In the genomic region with DNA sequence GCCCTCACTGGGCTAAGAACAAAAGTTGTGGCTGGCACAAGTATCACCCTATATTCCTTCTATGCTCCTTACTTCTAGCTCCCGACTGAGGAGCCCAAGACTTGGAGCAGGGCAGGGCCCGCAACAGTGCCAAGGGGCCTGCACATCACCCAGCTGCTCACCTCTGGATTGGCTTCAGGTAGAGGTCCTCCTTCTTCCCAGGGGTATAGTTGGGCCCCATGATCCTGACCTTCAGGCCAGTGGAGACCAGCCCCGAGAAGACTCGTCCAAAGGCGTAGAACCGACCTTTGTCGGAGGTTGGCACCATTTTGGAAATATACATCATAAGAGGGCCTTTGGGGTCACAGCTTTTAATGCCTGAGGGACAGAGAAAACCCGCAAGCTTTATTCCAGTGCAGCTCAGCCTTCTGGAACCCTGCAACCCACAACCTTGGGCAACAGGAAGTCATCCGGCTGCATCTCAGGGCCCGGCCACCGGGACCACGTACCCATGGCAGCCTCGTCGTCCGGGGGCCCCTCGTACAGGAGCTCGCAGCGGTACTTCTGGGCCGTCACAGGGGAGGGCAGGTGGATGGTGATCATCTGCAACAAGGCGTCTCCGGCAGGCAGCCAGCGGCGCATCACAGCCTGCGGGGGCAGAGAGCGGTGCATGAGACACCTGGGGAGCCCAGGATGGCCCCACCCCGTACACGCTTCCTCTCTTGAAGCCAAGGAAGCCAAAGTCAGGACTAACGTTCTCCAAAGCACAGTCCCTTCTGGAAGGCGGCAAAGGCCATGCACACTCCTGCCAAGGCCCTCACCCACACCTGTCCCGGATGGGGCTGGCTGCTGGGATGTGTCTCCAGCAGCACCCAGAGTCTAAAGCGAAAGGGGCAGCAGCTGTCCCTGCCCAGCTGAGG, we compare ENCODE assay signal across 17 cellular contexts. TPM values are rescaled to one million over a fixed set of nuclear protein-coding genes. Genes with fewer than 3 reads are reported as not detected.
DNase-seq lines count a peak whose midpoint lies in the region; ATAC-seq and TF ChIP-seq lines count a peak whose summit lies in the region.
"Had no signal": no experiment of that assay in that cellular context is flagged by ENCODE, and none has a peak within 500 bp of the region (broad histone marks: within the 10 kb centered on the region; RNA-seq: fewer than 3 reads in every experiment).

No MANE protein-coding gene starts in this region.

- DNase-seq in right cardiac atrium: peak in 2 of 3 donors; percentile 18 to 67
- no peak for DNase-seq in left cardiac atrium
- DNase-seq in Panc1 (ENCODE audit: low read depth, low spot score): no peak
- no peak for DNase-seq in endodermal cell
- DNase-seq in ureter (ENCODE audit: low spot score): peak; percentile 45
- no peak for DNase-seq in activated effector memory CD4-positive, alpha-beta T cell treated with anti-CD3 and anti-CD28 coated beads, Interleukin-2, amount 50 U/mL, for 16 hours
- no peak for DNase-seq in MM.1S
- DNase-seq: activated CD4-positive, CD25-positive, alpha-beta regulatory T cell treated with anti-CD3 and anti-CD28 coated beads, Interleukin-2, amount 50 U/mL, for 72 hours; BE2C; NCI-H1105 treated with DMSO at 0.1 percent for 48 hours; NCI-H345; PC-3 had no signal

- H3K27me3 ChIP-seq in right cardiac atrium (ENCODE audit: control insufficient read depth, insufficient read depth) (no peaks in the 10 kb centered on the region), Panc1 (ENCODE audit: control insufficient read depth, insufficient read depth, low read length) (no peaks in the 10 kb centered on the region), endodermal cell (ENCODE audit: control insufficient read depth, insufficient read depth, low read length, poor library complexity, severe bottlenecking) (no peaks in the 10 kb centered on the region), MM.1S (replicated peaks; ENCODE audit: insufficient read depth, low read length) (no peaks in the 10 kb centered on the region)
- H3K27me3 ChIP-seq: BE2C had no signal

- H3K4me2 ChIP-seq in MM.1S (ENCODE audit: low read depth, low read length): no peak overlapping the region

- peaks cover 86% of the 10 kb centered on the region for H3F3A ChIP-seq in MM.1S (ENCODE audit: insufficient read depth, low read length)

- H3K4me3 Mint-ChIP-seq in endodermal cell: no peak overlapping the region

- TF ChIP-seq CTCF in Panc1 (IDR thresholded peaks at IDR 0.05): no peak
- TF ChIP-seq CTCF in endodermal cell (conservative IDR thresholded peaks at IDR 0.05): no peak
- TF ChIP-seq CTCF in MM.1S (IDR thresholded peaks at IDR 0.05; ENCODE audit: low read length): no peak

- BruUV-seq in Panc1 (replicated peaks; lab: Mats Ljungman, UMichigan): TSS peak; percentile 2

- H3K27ac ChIP-seq in right cardiac atrium (ENCODE audit: low read length): no peak overlapping the region
- no peak overlapping the region for H3K27ac ChIP-seq in Panc1 (ENCODE audit: low read length)
- H3K27ac ChIP-seq in endodermal cell (ENCODE audit: low read depth, low read length): no peak overlapping the region
- H3K27ac ChIP-seq in MM.1S (ENCODE audit: low read length): no peak overlapping the region

- no peak overlapping the region for H3K27ac Mint-ChIP-seq in endodermal cell

- WGBS in right cardiac atrium: 84% methylated on average over 31 of the region's 31 CpGs
- WGBS in endodermal cell (ENCODE audit: insufficient coverage in 1 of 2, insufficient read length in 1 of 2), 2 experiments: 96% methylated on average over 22 to 31 of the region's 31 CpGs

- H3K36me3 Mint-ChIP-seq in endodermal cell (ENCODE audit: low read depth): peaks cover 92% of the 10 kb centered on the region

- H3K9me2 ChIP-seq in MM.1S (replicated peaks; ENCODE audit: insufficient read depth, low read length): no peaks in the 10 kb centered on the region

- H3K4me3 ChIP-seq in right cardiac atrium (ENCODE audit: low read length): no peak overlapping the region
- H3K4me3 ChIP-seq in Panc1 (ENCODE audit: low read depth in 2 of 2, low read length in 2 of 2): no peak overlapping the region
- no peak overlapping the region for H3K4me3 ChIP-seq in endodermal cell (ENCODE audit: low read length)
- no peak overlapping the region for H3K4me3 ChIP-seq in MM.1S (ENCODE audit: low read length)
- H3K4me3 ChIP-seq: HAP-1 had no signal

- POLR2A ChIA-PET in Panc1 (lab: Charles Lee): interaction anchor here (0.6 kb wide), 1 partner anchor 258 kb away, joined by 7 read pairs; no protein-coding TSS in a partner anchor

- in situ Hi-C loops in Panc1 (cut with HindIII; ENCODE audit: low pct_unique_long_range_greater_than_20kb, low sequenced_read_pairs): no loop called here

- H4K20me1 ChIP-seq in MM.1S (ENCODE audit: insufficient read depth, low read length): peaks cover 88% of the 10 kb centered on the region

- H3K36me3 ChIP-seq in Panc1 (ENCODE audit: control insufficient read depth, insufficient read depth, low read length) (peaks cover 42% of the 10 kb centered on the region), endodermal cell (ENCODE audit: control insufficient read depth, insufficient read depth, low read length) (peaks cover 89% of the 10 kb centered on the region), MM.1S (replicated peaks; ENCODE audit: insufficient read depth, low read length) (peaks cover 86% of the 10 kb centered on the region)

- peaks cover 22% of the 10 kb centered on the region for H3K4me1 Mint-ChIP-seq in endodermal cell

- no peaks in the 10 kb centered on the region for H3K4me1 ChIP-seq in right cardiac atrium (ENCODE audit: control insufficient read depth, insufficient read depth, low read length)
- no peaks in the 10 kb centered on the region; the same call in none of the 2 replicates for H3K4me1 ChIP-seq in Panc1 (ENCODE audit: control insufficient read depth, insufficient read depth, low read length)
- H3K4me1 ChIP-seq in endodermal cell (ENCODE audit: control insufficient read depth, insufficient read depth, low read length): peaks cover 12% of the 10 kb centered on the region
- peaks cover 8% of the 10 kb centered on the region for H3K4me1 ChIP-seq in MM.1S (ENCODE audit: low read length)

- peaks cover 94% of the 10 kb centered on the region for H3K79me2 ChIP-seq in MM.1S (ENCODE audit: low read length)

- H3K9me3 Mint-ChIP-seq in endodermal cell: no peaks in the 10 kb centered on the region

- ATAC-seq in right cardiac atrium: no peak
- ATAC-seq in left cardiac atrium: no peak
- ATAC-seq in Panc1: no peak
- no peak for ATAC-seq in GM18505 (IDR thresholded peaks at IDR 0.05; ENCODE audit: unreplicated experiment)
- ATAC-seq: PC-3 had no signal

- intact Hi-C loops in right cardiac atrium (cut with DNase I) (loop anchor here in 2 of 4 donors (10.0 kb wide), 2 partner anchors 144 to 204 kb away; a partner anchor contains a TSS), left cardiac atrium (cut with DNase I) (loop anchor here in 1 of 2 donors (10.0 kb wide), 1 partner anchor 204 kb away; a partner anchor contains a TSS), Panc1 (cut with micrococcal nuclease; ENCODE audit: unreplicated experiment) (loop anchor here (10.0 kb wide), 1 partner anchor 224 kb away; no protein-coding TSS in a partner anchor)

- CTCF ChIA-PET in Panc1 (lab: Charles Lee): no interaction called here

- peak overlapping the region; percentile 33 for H3K9ac ChIP-seq in endodermal cell (ENCODE audit: extremely low read depth, low read length, poor library complexity, severe bottlenecking)
- H3K9ac ChIP-seq in MM.1S (ENCODE audit: low read length): no peak overlapping the region

- no peak overlapping the region for H2AFZ ChIP-seq in MM.1S (ENCODE audit: low read length)

- H3K9me3 ChIP-seq in right cardiac atrium (ENCODE audit: control insufficient read depth, low read length) (no peaks in the 10 kb centered on the region), Panc1 (ENCODE audit: control insufficient read depth, insufficient read depth, low read depth, low read length) (no peaks in the 10 kb centered on the region), endodermal cell (ENCODE audit: control insufficient read depth, low read length) (no peaks in the 10 kb centered on the region), MM.1S (replicated peaks; ENCODE audit: insufficient read depth, low read length) (no peaks in the 10 kb centered on the region)
- H3K9me3 ChIP-seq: BE2C, HAP-1 had no signal

- TF ChIP-seq POLR2A in GM18505 (IDR thresholded peaks at IDR 0.05; ENCODE audit: borderline replicate concordance, extremely low read depth, insufficient read depth, insufficient read length): no peak

- no peaks in the 10 kb centered on the region for H3K27me3 Mint-ChIP-seq in endodermal cell (ENCODE audit: insufficient read depth)

RNA-seq across cellular contexts. Expression of a gene that starts 4.7 kb away (rescaled TPM):
- total RNA-seq in right cardiac atrium: 1,000 to 10,000 TPM; 2,000 to 2,630 (median 2,240) TPM
- polyA plus RNA-seq in right cardiac atrium: 1,037 TPM
- total RNA-seq in left cardiac atrium: 1,000 to 10,000 TPM; 1,815 to 2,062 TPM
- total RNA-seq in Panc1 (2021; ENCODE audit: unreplicated experiment): 1,391 TPM
- polyA plus RNA-seq in Panc1 (2012; ENCODE audit: insufficient read length): 1,601 TPM
- 1,000 to 10,000 TPM; 1,913 to 2,886 TPM for total RNA-seq in endodermal cell
- polyA plus RNA-seq in endodermal cell (2013, experiment 1 of 2): 1,668 TPM
- 1,515 TPM for polyA plus RNA-seq in endodermal cell (2013, experiment 2 of 2)
- total RNA-seq in ureter: 2,169 TPM

RNA-seq across cellular contexts. Expression of a gene that starts 9.7 kb away (rescaled TPM):
- total RNA-seq in right cardiac atrium: 100 to 1,000 TPM in 2 of 4 donors, 10 to 100 TPM in 2; 67.8 to 121 (median 93.4) TPM
- polyA plus RNA-seq in right cardiac atrium: 122 TPM
- 10 to 100 TPM; 52.4 to 95.1 TPM for total RNA-seq in left cardiac atrium
- total RNA-seq in Panc1 (2021; ENCODE audit: unreplicated experiment): 66.6 TPM
- 79.9 TPM for polyA plus RNA-seq in Panc1 (2012; ENCODE audit: insufficient read length)
- 100 to 1,000 TPM in 1 of 2 donors, 10 to 100 TPM in 1; 89.9 to 106 TPM for total RNA-seq in endodermal cell
- 64.1 TPM for polyA plus RNA-seq in endodermal cell (2013, experiment 1 of 2)
- polyA plus RNA-seq in endodermal cell (2013, experiment 2 of 2): 54.5 TPM
- total RNA-seq in ureter: 53.0 TPM

RNA-seq across cellular contexts. Expression of a gene that starts 26.9 kb away (rescaled TPM):
- 10 to 100 TPM; 11.9 to 13.1 (median 12.5) TPM for total RNA-seq in right cardiac atrium
- 9.6 TPM for polyA plus RNA-seq in right cardiac atrium
- total RNA-seq in left cardiac atrium: 10 to 100 TPM; 13.8 to 14.0 TPM
- 36.7 TPM for total RNA-seq in Panc1 (2021; ENCODE audit: unreplicated experiment)
- 31.6 TPM for polyA plus RNA-seq in Panc1 (2012; ENCODE audit: insufficient read length)
- 10 to 100 TPM; 57.5 to 58.1 TPM for total RNA-seq in endodermal cell
- polyA plus RNA-seq in endodermal cell (2013, experiment 1 of 2): 35.5 TPM
- 30.9 TPM for polyA plus RNA-seq in endodermal cell (2013, experiment 2 of 2)
- total RNA-seq in ureter: 27.3 TPM

RNA-seq across cellular contexts. Expression of a gene that starts 47.7 kb away (rescaled TPM):
- total RNA-seq in right cardiac atrium (1,000 to 10,000 TPM; 1,114 to 1,487 (median 1,236) TPM), left cardiac atrium (1,000 to 10,000 TPM; 1,098 to 1,409 TPM), Panc1 (2021; ENCODE audit: unreplicated experiment) (0.21 TPM), endodermal cell (10 to 100 TPM; 22.1 to 36.4 TPM), ureter (not detected)
- 1,838 TPM for polyA plus RNA-seq in right cardiac atrium
- not detected for polyA plus RNA-seq in Panc1 (2012; ENCODE audit: insufficient read length)
- polyA plus RNA-seq in endodermal cell (2013, experiment 1 of 2): 8.8 TPM
- 6.7 TPM for polyA plus RNA-seq in endodermal cell (2013, experiment 2 of 2)
- total RNA-seq: HT1080, kidney epithelial cell, PC-3, pulmonary artery endothelial cell had no signal

Comparison
In these comparisons a context has a peak if more than half of its experiments do, and no peak if none do; other contexts are left out.
1. DNase-seq: peak in right cardiac atrium (2 of 3) and ureter (single experiment); none in left cardiac atrium (single experiment), Panc1 (single experiment), endodermal cell (single experiment), activated effector memory CD4-positive, alpha-beta T cell treated with anti-CD3 and anti-CD28 coated beads, Interleukin-2, amount 50 U/mL, for 16 hours (single experiment) and MM.1S (single experiment).